2 cellular contexts compared by ENCODE assay signal in genomic region chr2:240894836-240895558, GRCh38.
TF ChIP-seq lines count a peak whose summit lies in the region.

No MANE protein-coding gene starts in this region.

TF ChIP-seq in GM23338, 12 proteins besides CTCF, POLR2A, EP300 and RAD21:
- TF ChIP-seq ETS1 (IDR thresholded peaks at IDR 0.05) (no peak), NANOG (IDR thresholded peaks at IDR 0.05; ENCODE audit: borderline replicate concordance) (no peak)

TF ChIP-seq in HepG2, 621 proteins besides CTCF, POLR2A, EP300 and RAD21:
- TF ChIP-seq CENPT (CRISPR knock-in tag; IDR thresholded peaks at IDR 0.05; ENCODE audit: low read depth) = 0 out of 2 replicates have a peak, but pooled peaks have one; percentile 63
- no peak for TF ChIP-seq GFI1 (CRISPR knock-in tag; IDR thresholded peaks at IDR 0.05; ENCODE audit: borderline replicate concordance)
- 0 out of 2 replicates have a peak, but pooled peaks have one; percentile 65 for TF ChIP-seq ZNF468 (CRISPR knock-in tag; IDR thresholded peaks at IDR 0.05)
- no peak for TF ChIP-seq ATF1 (CRISPR knock-in tag; IDR thresholded peaks at IDR 0.05)
- TF ChIP-seq ZBTB38 (CRISPR knock-in tag; IDR thresholded peaks at IDR 0.05) = peak; percentile 88
- TF ChIP-seq MATR3 (CRISPR knock-in tag; IDR thresholded peaks at IDR 0.05) = no peak
- TF ChIP-seq ZHX1 (CRISPR knock-in tag; IDR thresholded peaks at IDR 0.05; ENCODE audit: low read depth) = 0 out of 2 replicates have a peak, but pooled peaks have one; percentile 67
- 0 out of 2 replicates have a peak, but pooled peaks have one; percentile 27 for TF ChIP-seq ZNF672 (CRISPR knock-in tag; IDR thresholded peaks at IDR 0.05)
- no peak for TF ChIP-seq MAFG (CRISPR knock-in tag; IDR thresholded peaks at IDR 0.05)
- TF ChIP-seq, protein P1, sequence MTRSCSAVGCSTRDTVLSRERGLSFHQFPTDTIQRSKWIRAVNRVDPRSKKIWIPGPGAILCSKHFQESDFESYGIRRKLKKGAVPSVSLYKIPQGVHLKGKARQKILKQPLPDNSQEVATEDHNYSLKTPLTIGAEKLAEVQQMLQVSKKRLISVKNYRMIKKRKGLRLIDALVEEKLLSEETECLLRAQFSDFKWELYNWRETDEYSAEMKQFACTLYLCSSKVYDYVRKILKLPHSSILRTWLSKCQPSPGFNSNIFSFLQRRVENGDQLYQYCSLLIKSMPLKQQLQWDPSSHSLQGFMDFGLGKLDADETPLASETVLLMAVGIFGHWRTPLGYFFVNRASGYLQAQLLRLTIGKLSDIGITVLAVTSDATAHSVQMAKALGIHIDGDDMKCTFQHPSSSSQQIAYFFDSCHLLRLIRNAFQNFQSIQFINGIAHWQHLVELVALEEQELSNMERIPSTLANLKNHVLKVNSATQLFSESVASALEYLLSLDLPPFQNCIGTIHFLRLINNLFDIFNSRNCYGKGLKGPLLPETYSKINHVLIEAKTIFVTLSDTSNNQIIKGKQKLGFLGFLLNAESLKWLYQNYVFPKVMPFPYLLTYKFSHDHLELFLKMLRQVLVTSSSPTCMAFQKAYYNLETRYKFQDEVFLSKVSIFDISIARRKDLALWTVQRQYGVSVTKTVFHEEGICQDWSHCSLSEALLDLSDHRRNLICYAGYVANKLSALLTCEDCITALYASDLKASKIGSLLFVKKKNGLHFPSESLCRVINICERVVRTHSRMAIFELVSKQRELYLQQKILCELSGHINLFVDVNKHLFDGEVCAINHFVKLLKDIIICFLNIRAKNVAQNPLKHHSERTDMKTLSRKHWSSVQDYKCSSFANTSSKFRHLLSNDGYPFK (CRISPR knock-in tag; IDR thresholded peaks at IDR 0.05; ENCODE audit: borderline replicate concordance) = peak; percentile 6; the same call in 1 of the 2 replicates
- TF ChIP-seq, protein P2, sequence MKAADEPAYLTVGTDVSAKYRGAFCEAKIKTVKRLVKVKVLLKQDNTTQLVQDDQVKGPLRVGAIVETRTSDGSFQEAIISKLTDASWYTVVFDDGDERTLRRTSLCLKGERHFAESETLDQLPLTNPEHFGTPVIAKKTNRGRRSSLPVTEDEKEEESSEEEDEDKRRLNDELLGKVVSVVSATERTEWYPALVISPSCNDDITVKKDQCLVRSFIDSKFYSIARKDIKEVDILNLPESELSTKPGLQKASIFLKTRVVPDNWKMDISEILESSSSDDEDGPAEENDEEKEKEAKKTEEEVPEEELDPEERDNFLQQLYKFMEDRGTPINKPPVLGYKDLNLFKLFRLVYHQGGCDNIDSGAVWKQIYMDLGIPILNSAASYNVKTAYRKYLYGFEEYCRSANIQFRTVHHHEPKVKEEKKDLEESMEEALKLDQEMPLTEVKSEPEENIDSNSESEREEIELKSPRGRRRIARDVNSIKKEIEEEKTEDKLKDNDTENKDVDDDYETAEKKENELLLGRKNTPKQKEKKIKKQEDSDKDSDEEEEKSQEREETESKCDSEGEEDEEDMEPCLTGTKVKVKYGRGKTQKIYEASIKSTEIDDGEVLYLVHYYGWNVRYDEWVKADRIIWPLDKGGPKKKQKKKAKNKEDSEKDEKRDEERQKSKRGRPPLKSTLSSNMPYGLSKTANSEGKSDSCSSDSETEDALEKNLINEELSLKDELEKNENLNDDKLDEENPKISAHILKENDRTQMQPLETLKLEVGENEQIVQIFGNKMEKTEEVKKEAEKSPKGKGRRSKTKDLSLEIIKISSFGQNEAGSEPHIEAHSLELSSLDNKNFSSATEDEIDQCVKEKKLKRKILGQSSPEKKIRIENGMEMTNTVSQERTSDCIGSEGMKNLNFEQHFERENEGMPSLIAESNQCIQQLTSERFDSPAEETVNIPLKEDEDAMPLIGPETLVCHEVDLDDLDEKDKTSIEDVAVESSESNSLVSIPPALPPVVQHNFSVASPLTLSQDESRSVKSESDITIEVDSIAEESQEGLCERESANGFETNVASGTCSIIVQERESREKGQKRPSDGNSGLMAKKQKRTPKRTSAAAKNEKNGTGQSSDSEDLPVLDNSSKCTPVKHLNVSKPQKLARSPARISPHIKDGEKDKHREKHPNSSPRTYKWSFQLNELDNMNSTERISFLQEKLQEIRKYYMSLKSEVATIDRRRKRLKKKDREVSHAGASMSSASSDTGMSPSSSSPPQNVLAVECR (CRISPR knock-in tag; IDR thresholded peaks at IDR 0.05; ENCODE audit: borderline replicate concordance) = 0 out of 2 replicates have a peak, but pooled peaks have one; percentile 15
- TF ChIP-seq ZNF577 (CRISPR knock-in tag; IDR thresholded peaks at IDR 0.05; ENCODE audit: borderline replicate concordance, low read depth) = no peak
- TF ChIP-seq, protein P3, sequence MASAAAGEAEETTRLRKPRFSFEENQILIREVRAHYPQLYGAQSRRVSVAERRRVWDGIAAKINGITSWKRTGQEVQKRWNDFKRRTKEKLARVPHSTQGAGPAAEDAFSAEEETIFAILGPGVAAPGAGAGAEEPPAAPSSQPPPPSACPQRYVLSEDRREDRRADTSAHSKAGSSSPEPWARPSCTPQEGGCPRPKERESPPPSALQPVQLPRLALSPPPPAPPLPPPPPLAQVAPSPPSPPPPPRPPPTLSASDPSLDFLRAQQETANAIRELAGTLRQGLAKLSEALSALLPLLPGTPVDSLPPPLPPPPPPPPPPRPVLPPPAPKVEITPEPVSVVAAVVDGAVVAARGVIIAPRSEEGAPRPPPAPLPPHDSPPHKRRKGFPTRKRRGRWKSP (CRISPR knock-in tag; IDR thresholded peaks at IDR 0.05) = no peak
